8 cellular contexts compared by ENCODE assay signal in genomic region chr7:1169409-1170368, GRCh38. TPM values are rescaled to one million over a fixed set of nuclear protein-coding genes. Genes with fewer than 3 reads are reported as not detected.
DNase-seq lines count a peak whose midpoint lies in the region; ATAC-seq, FAIRE-seq and TF ChIP-seq lines count a peak whose summit lies in the region.

No MANE protein-coding gene starts in this region.

- FAIRE-seq in GM12891 (lab: Jason Lieb, UNC): peak; percentile 88

- TF ChIP-seq POLR2A in GM12891 (IDR thresholded peaks at IDR 0.05; ENCODE audit: low read depth, low read length): peak; percentile 83

- peak overlapping the region; percentile 74 for H3K4me3 ChIP-seq in fibroblast of the aortic adventitia (ENCODE audit: low read depth, low read length)

- DNase-seq in GM12891 (ENCODE audit: insufficient read length, low spot score) (peak; percentile 85), activated T-helper 1 cell treated with Interleukin-2 at 50 U/mL for 16 hours (ENCODE audit: low read depth) (peak; percentile 87), fibroblast of the aortic adventitia (ENCODE audit: low read depth) (peak; percentile 74), nucleus accumbens (lab: John Stamatoyannopoulos, UW) (peak in 49 of 56 donors; percentile 7 to 80 (median 45)), substantia nigra (lab: John Stamatoyannopoulos, UW) (peak in 42 of 49 donors; percentile 6 to 82 (median 50))

- H3K27ac ChIP-seq in substantia nigra (ENCODE audit: low read depth, low read length, poor library complexity, severe bottlenecking): peak overlapping the region; percentile 45

- peak; percentile 78 for ATAC-seq in HG02973 (IDR thresholded peaks at IDR 0.05; ENCODE audit: unreplicated experiment)
- ATAC-seq in HG03025 (IDR thresholded peaks at IDR 0.05; ENCODE audit: low FRiP score, unreplicated experiment): no peak

- TF ChIP-seq CTCF in fibroblast of the aortic adventitia (IDR thresholded peaks at IDR 0.05; ENCODE audit: insufficient read depth, low read length): peak; percentile 89

TF ChIP-seq in GM12891, 5 proteins besides CTCF, POLR2A, EP300 and RAD21:
- TF ChIP-seq TAF1 (IDR thresholded peaks at IDR 0.05; ENCODE audit: low read depth, low read length): peak; percentile 74
- peak; percentile 76 for TF ChIP-seq POLR2AphosphoS5 (IDR thresholded peaks at IDR 0.05; ENCODE audit: low read depth, low read length)
- TF ChIP-seq POU2F2 (IDR thresholded peaks at IDR 0.05; ENCODE audit: low read depth, low read length): no peak

TF ChIP-seq in PFSK-1, 5 proteins besides CTCF, POLR2A, EP300 and RAD21:
- no peak for TF ChIP-seq REST (IDR thresholded peaks at IDR 0.05; ENCODE audit: insufficient read depth in 1 of 2, low read depth in 2 of 2, low read length in 2 of 2)
- TF ChIP-seq FOXP2 (optimal IDR thresholded peaks at IDR 0.05; ENCODE audit: borderline replicate concordance, extremely low read depth, extremely low read length, insufficient read depth): peak; percentile 93
- TF ChIP-seq POLR2AphosphoS5 (IDR thresholded peaks at IDR 0.05; ENCODE audit: low read depth, low read length): peak; percentile 81
- peak; percentile 92 for TF ChIP-seq TAF1 (IDR thresholded peaks at IDR 0.05; ENCODE audit: borderline replicate concordance, insufficient read depth, low read length)
TF ChIP-seq in PFSK-1: peak in this region for 3.

RNA-seq across cellular contexts. Expression of gene ZFAND2A, which starts 9.7 kb away (rescaled TPM):
- 30.8 TPM for polyA plus RNA-seq in GM12891 (2012; ENCODE audit: low read depth, missing spikeins)
- polyA plus RNA-seq in PFSK-1 (2012; ENCODE audit: insufficient read length, low read depth): 49.1 TPM
- 14.6 and 16.6 TPM in 2 replicates for total RNA-seq in fibroblast of the aortic adventitia (ENCODE audit: low replicate concordance)
